ENCODE assay signal across 8 cellular contexts in the genomic region with DNA sequence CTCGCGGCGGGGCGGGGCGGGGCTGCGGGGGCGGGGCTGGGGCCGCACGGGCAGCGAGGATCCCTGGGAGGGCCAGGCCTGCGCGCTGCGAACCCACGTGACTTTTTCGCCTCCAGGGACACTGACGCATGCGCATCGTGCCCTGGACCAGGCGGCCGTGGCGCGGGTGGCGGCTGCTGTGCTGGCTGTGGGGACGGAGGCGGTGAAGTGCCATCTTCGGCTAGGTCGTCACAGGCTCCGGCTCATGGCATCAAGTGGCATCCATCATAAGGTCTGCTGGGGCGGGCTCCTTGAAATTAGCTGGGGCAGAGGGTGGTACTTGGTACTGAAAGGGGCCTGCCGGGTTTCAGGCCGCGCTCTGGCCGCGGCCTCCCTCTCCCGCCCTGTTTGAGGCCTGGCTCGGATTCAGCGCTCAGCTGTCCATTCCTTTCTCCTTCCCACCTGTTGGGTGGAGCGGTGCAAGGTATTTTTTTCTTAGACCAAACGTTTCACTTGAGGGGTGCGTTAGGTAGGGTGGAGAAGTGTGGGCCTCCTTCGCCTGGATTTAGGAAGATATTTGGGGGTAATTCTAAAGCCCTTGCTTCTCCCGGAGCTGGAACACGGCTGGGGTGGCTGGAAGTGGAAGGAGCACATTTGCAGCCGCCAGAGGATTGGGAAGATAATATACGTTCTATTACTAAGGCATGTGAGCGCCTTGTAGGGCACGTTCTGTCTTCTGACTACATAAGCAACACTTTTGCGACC.
DNase-seq lines count a peak whose midpoint lies in the region; ATAC-seq lines count a peak whose summit lies in the region.

A gene with protein sequence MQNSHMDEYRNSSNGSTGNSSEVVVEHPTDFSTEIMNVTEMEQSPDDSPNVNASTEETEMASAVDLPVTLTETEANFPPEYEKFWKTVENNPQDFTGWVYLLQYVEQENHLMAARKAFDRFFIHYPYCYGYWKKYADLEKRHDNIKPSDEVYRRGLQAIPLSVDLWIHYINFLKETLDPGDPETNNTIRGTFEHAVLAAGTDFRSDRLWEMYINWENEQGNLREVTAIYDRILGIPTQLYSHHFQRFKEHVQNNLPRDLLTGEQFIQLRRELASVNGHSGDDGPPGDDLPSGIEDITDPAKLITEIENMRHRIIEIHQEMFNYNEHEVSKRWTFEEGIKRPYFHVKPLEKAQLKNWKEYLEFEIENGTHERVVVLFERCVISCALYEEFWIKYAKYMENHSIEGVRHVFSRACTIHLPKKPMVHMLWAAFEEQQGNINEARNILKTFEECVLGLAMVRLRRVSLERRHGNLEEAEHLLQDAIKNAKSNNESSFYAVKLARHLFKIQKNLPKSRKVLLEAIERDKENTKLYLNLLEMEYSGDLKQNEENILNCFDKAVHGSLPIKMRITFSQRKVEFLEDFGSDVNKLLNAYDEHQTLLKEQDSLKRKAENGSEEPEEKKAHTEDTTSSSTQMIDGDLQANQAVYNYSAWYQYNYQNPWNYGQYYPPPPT (plus strand): TSS at position 138 of the 744 bp plus-strand sequence. CDS start 11,124 bp downstream, outside the sequence.

- DNase-seq in C1 segment of cervical spinal cord (lab: John Stamatoyannopoulos, UW) (peak; percentile 71 to 97 (median 90)), NCI-H526 treated with DMSO at 0.1 percent for 48 hours (lab: John Stamatoyannopoulos, UW) (peak; percentile 80), cortex of kidney (lab: John Stamatoyannopoulos, UW) (peak; percentile 79), left kidney (ENCODE audit: low read depth, low spot score) (peak; percentile 98)
- peak; percentile 94 for DNase-seq in activated CD4-positive, alpha-beta T cell treated with anti-CD3 and anti-CD28 coated beads, Interleukin-2, amount 50 U/mL, for 1 hour
- peak; percentile 95 for DNase-seq in stimulated activated CD4-positive, alpha-beta T cell treated with anti-CD3 and anti-CD28 coated beads, Interleukin-1b, Interleukin-23, amount 100 ng/mL, for 48 hours

- peak; percentile 94 for ATAC-seq in GM19351 (IDR thresholded peaks at IDR 0.05; ENCODE audit: unreplicated experiment)
- peak; percentile 87 for ATAC-seq in HG03520 (IDR thresholded peaks at IDR 0.05; ENCODE audit: unreplicated experiment)

Comparison
In these comparisons a context has a peak if more than half of its experiments do, and no peak if none do; other contexts are left out.
1. Peak in every context shown above with its lines: DNase-seq and ATAC-seq.